10 cellular contexts compared by ENCODE assay signal in genomic region chr1:70222716-70223235, GRCh38. TPM values are rescaled to one million over a fixed set of nuclear protein-coding genes. Genes with fewer than 3 reads are reported as not detected.
DNase-seq lines count a peak whose midpoint lies in the region; ATAC-seq and TF ChIP-seq lines count a peak whose summit lies in the region.
"Had no signal": no experiment of that assay in that cellular context is flagged by ENCODE, and none has a peak within 500 bp of the region (broad histone marks: within the 10 kb centered on the region; RNA-seq: fewer than 3 reads in every experiment).

No MANE protein-coding gene starts in this region.

- H3K4me1 Mint-ChIP-seq in T-helper 1 cell treated with Interleukin-12 subunit alpha and Interleukin-12 subunit beta and Interleukin-4 antibody, amounts not matched to agents 30 μg/mL and 1 μg/mL, for 36 hours (ENCODE audit: low read depth) = peaks cover 52% of the 10 kb centered on the region
- peaks cover 59% of the 10 kb centered on the region for H3K4me1 Mint-ChIP-seq in activated CD4-positive, alpha-beta memory T cell treated with anti-CD3 and anti-CD28 coated beads, Interleukin-2, amount 10 ng/mL, durations not matched to agents 7 days and 5 days
- H3K4me1 Mint-ChIP-seq in stimulated activated effector memory CD8-positive, alpha-beta T cell treated with anti-CD3 and anti-CD28 coated beads, Interleukin-12 subunit alpha, Interleukin-12 subunit beta, amount 100 ng/mL, for 72 hours = peaks cover 24% of the 10 kb centered on the region

- no peak for TF ChIP-seq POLR2A in gastroesophageal sphincter (IDR thresholded peaks at IDR 0.05)
- no peak for TF ChIP-seq POLR2A in testis (IDR thresholded peaks at IDR 0.05)

- no peak for ATAC-seq in gastroesophageal sphincter
- no peak for ATAC-seq in stimulated activated effector memory CD8-positive, alpha-beta T cell treated with anti-CD3 and anti-CD28 coated beads, Interleukin-12 subunit alpha, Interleukin-12 subunit beta, amount 100 ng/mL, for 72 hours
- ATAC-seq in GM19023 (IDR thresholded peaks at IDR 0.05; ENCODE audit: unreplicated experiment) = no peak
- ATAC-seq: Right ventricle myocardium inferior had no signal

- WGBS in gastroesophageal sphincter (ENCODE audit: low coverage in 1 of 2), 2 donors = 21 to 27% methylated on average over 3 of the region's 3 CpGs
- whole genome bisulfite sequencing in testis, 2 donors = 28 to 40% methylated on average over 3 of the region's 3 CpGs

- H3K4me3 ChIP-seq in gastroesophageal sphincter = peak overlapping the region in 1 of 2 donors; percentile 65
- no peak overlapping the region for H3K4me3 ChIP-seq in testis

- H3K4me1 ChIP-seq in gastroesophageal sphincter = peaks cover 14 to 65% (median 30%) of the 10 kb centered on the region in 3 donors
- H3K4me1 ChIP-seq in testis = peaks cover 28% of the 10 kb centered on the region

- CTCF ChIA-PET in activated CD4-positive, alpha-beta memory T cell treated with anti-CD3 and anti-CD28 coated beads, Interleukin-2, amount 10 ng/mL, durations not matched to agents 7 days and 5 days (lab: Charles Lee) = no interaction called here
- CTCF ChIA-PET in GM10248 (lab: Yijun Ruan, JAX) = no interaction called here

- TF ChIP-seq EP300 in gastroesophageal sphincter (IDR thresholded peaks at IDR 0.05) = no peak

- H3K36me3 Mint-ChIP-seq in T-helper 1 cell treated with Interleukin-12 subunit alpha and Interleukin-12 subunit beta and Interleukin-4 antibody, amounts not matched to agents 30 μg/mL and 1 μg/mL, for 36 hours (ENCODE audit: low read depth) = peaks cover 31% of the 10 kb centered on the region
- peaks cover 29% of the 10 kb centered on the region for H3K36me3 Mint-ChIP-seq in activated CD4-positive, alpha-beta memory T cell treated with anti-CD3 and anti-CD28 coated beads, Interleukin-2, amount 10 ng/mL, durations not matched to agents 7 days and 5 days (ENCODE audit: low read depth)
- peaks cover 72% of the 10 kb centered on the region for H3K36me3 Mint-ChIP-seq in stimulated activated effector memory CD8-positive, alpha-beta T cell treated with anti-CD3 and anti-CD28 coated beads, Interleukin-12 subunit alpha, Interleukin-12 subunit beta, amount 100 ng/mL, for 72 hours

- H3K27ac Mint-ChIP-seq in T-helper 1 cell treated with Interleukin-12 subunit alpha and Interleukin-12 subunit beta and Interleukin-4 antibody, amounts not matched to agents 30 μg/mL and 1 μg/mL, for 36 hours = peak overlapping the region; percentile 95
- peak overlapping the region; percentile 91 for H3K27ac Mint-ChIP-seq in activated CD4-positive, alpha-beta memory T cell treated with anti-CD3 and anti-CD28 coated beads, Interleukin-2, amount 10 ng/mL, durations not matched to agents 7 days and 5 days
- H3K27ac Mint-ChIP-seq in stimulated activated effector memory CD8-positive, alpha-beta T cell treated with anti-CD3 and anti-CD28 coated beads, Interleukin-12 subunit alpha, Interleukin-12 subunit beta, amount 100 ng/mL, for 72 hours = peak overlapping the region; percentile 97

- TF ChIP-seq CTCF in gastroesophageal sphincter (IDR thresholded peaks at IDR 0.05) (no peak), testis (IDR thresholded peaks at IDR 0.05) (no peak), GM10248 (IDR thresholded peaks at IDR 0.05; ENCODE audit: control extremely low read depth, extremely low read depth, low read depth, missing control alignments) (no peak)

- H3K27me3 Mint-ChIP-seq in T-helper 1 cell treated with Interleukin-12 subunit alpha and Interleukin-12 subunit beta and Interleukin-4 antibody, amounts not matched to agents 30 μg/mL and 1 μg/mL, for 36 hours (ENCODE audit: low read depth) = no peaks in the 10 kb centered on the region
- no peaks in the 10 kb centered on the region for H3K27me3 Mint-ChIP-seq in activated CD4-positive, alpha-beta memory T cell treated with anti-CD3 and anti-CD28 coated beads, Interleukin-2, amount 10 ng/mL, durations not matched to agents 7 days and 5 days

- intact Hi-C loops in testis (cut with DNase I; ENCODE audit: low total_unique reads) = no loop called here

- peak overlapping the region; percentile 91 for H3K4me3 Mint-ChIP-seq in T-helper 1 cell treated with Interleukin-12 subunit alpha and Interleukin-12 subunit beta and Interleukin-4 antibody, amounts not matched to agents 30 μg/mL and 1 μg/mL, for 36 hours
- H3K4me3 Mint-ChIP-seq in activated CD4-positive, alpha-beta memory T cell treated with anti-CD3 and anti-CD28 coated beads, Interleukin-2, amount 10 ng/mL, durations not matched to agents 7 days and 5 days = peak overlapping the region; percentile 86
- peak overlapping the region; percentile 84 for H3K4me3 Mint-ChIP-seq in stimulated activated effector memory CD8-positive, alpha-beta T cell treated with anti-CD3 and anti-CD28 coated beads, Interleukin-12 subunit alpha, Interleukin-12 subunit beta, amount 100 ng/mL, for 72 hours

- H3K36me3 ChIP-seq in gastroesophageal sphincter (peaks cover 0 to 22% of the 10 kb centered on the region in 2 donors), testis (ENCODE audit: low read depth, missing control alignments) (no peaks in the 10 kb centered on the region)

- peak overlapping the region in 3 of 4 donors; percentile 92 to 96 (median 93) for H3K27ac ChIP-seq in gastroesophageal sphincter
- H3K27ac ChIP-seq in testis = peak overlapping the region in 1 of 2 donors; percentile 97

- POLR2A ChIA-PET in activated CD4-positive, alpha-beta memory T cell treated with anti-CD3 and anti-CD28 coated beads, Interleukin-2, amount 10 ng/mL, durations not matched to agents 7 days and 5 days (lab: Charles Lee) = interaction anchor here (0.7 to 1.7 kb wide), 7 partner anchors 13 to 132 kb away, joined by 3 to 11 read pairs (median 6); partner anchors contain the start of gene ANKRD13C
- POLR2A ChIA-PET in GM10248 (lab: Yijun Ruan, JAX) = no interaction called here

- DNase-seq in T-helper 1 cell (no peak), testis (no peak), GM10248 (ENCODE audit: extremely low spot score) (no peak)
- DNase-seq in activated CD4-positive, alpha-beta memory T cell treated with anti-CD3 and anti-CD28 coated beads, Interleukin-2, amount 10 ng/mL, durations not matched to agents 7 days and 5 days = no peak
- DNase-seq in stimulated activated effector memory CD8-positive, alpha-beta T cell treated with anti-CD3 and anti-CD28 coated beads, Interleukin-12 subunit alpha, Interleukin-12 subunit beta, amount 100 ng/mL, for 72 hours (ENCODE audit: low spot score in 2 of 2) = no peak
- DNase-seq: islet precursor cell had no signal

- no peaks in the 10 kb centered on the region for H3K9me3 Mint-ChIP-seq in T-helper 1 cell treated with Interleukin-12 subunit alpha and Interleukin-12 subunit beta and Interleukin-4 antibody, amounts not matched to agents 30 μg/mL and 1 μg/mL, for 36 hours
- H3K9me3 Mint-ChIP-seq in activated CD4-positive, alpha-beta memory T cell treated with anti-CD3 and anti-CD28 coated beads, Interleukin-2, amount 10 ng/mL, durations not matched to agents 7 days and 5 days = no peaks in the 10 kb centered on the region
- no peaks in the 10 kb centered on the region for H3K9me3 Mint-ChIP-seq in stimulated activated effector memory CD8-positive, alpha-beta T cell treated with anti-CD3 and anti-CD28 coated beads, Interleukin-12 subunit alpha, Interleukin-12 subunit beta, amount 100 ng/mL, for 72 hours

- H3K27me3 ChIP-seq in gastroesophageal sphincter (no peaks in the 10 kb centered on the region), testis (no peaks in the 10 kb centered on the region)

- H3K9me3 ChIP-seq in gastroesophageal sphincter (no peaks in the 10 kb centered on the region), testis (no peaks in the 10 kb centered on the region)

RNA-seq across cellular contexts. Expression of gene SRSF11, which starts 1.6 kb away (rescaled TPM):
- 100 to 1,000 TPM; 177 to 178 TPM for total RNA-seq in activated CD4-positive, alpha-beta memory T cell treated with anti-CD3 and anti-CD28 coated beads, Interleukin-2, amount 10 ng/mL, durations not matched to agents 7 days and 5 days
- total RNA-seq in gastroesophageal sphincter = 100 to 1,000 TPM in 2 of 4 donors, 10 to 100 TPM in 2; 61.3 to 170 (median 122) TPM
- 100 to 1,000 TPM; 223 to 262 TPM for total RNA-seq in testis
- polyA plus RNA-seq in testis (ENCODE audit: insufficient read depth, low read depth, low replicate concordance) = 134 TPM

RNA-seq across cellular contexts. Expression of gene LRRC40, which starts 17.4 kb away (rescaled TPM):
- total RNA-seq in activated CD4-positive, alpha-beta memory T cell treated with anti-CD3 and anti-CD28 coated beads, Interleukin-2, amount 10 ng/mL, durations not matched to agents 7 days and 5 days = 10 to 100 TPM; 19.1 to 20.0 TPM
- total RNA-seq in gastroesophageal sphincter (10 to 100 TPM; 12.9 to 25.4 (median 18.5) TPM), testis (10 to 100 TPM; 18.2 to 22.1 TPM)
- 10.1 TPM for polyA plus RNA-seq in testis (ENCODE audit: insufficient read depth, low read depth, low replicate concordance)
